In the genomic region with DNA sequence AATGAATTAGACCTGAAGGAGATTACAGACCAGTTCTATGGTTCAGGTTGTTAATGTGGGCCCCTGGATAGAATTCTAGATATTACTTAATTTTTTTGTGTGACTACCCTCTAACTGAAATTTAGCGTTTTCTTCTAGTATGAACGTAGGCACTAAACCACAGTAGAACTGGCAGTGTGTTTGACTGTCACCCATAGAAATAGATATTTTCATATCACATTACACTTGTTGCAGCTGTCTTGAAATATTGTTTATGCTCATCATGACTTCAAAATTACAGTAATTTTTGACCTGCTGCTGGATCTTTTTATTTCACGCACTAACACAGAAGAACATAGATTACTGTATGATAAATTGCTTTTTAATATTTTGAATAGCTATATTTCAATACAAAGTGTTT, we compare ENCODE assay signal across 24 cellular contexts.
"Had no signal": no experiment of that assay in that cellular context is flagged by ENCODE, and none has a peak within 500 bp of the region (broad histone marks: within the 10 kb centered on the region; RNA-seq: fewer than 3 reads in every experiment).

No MANE protein-coding gene starts in this region.

- DNase-seq: colonic mucosa; dermis blood vessel endothelial cell; foreskin keratinocyte; head of caudate nucleus; kidney; left colon; left ventricle myocardium superior; mesenchymal stem cell; midbrain; naive B cell; psoas muscle; retina; small intestine; stimulated activated CD4-positive, alpha-beta T cell treated with anti-CD3 and anti-CD28 coated beads, Interleukin-12 subunit alpha, Interleukin-12 subunit beta, amount 100 ng/mL, for 4 hours; stimulated activated naive CD4-positive, alpha-beta T cell; stomach; substantia nigra; transverse colon had no signal

- H3K9ac ChIP-seq: parathyroid adenoma had no signal

- H3K27me3 ChIP-seq: colonic mucosa, foreskin keratinocyte, hepatocyte, stomach, transverse colon had no signal

- H3K4me3 ChIP-seq: colonic mucosa, hepatocyte, lung, psoas muscle, stomach, thoracic aorta, transverse colon had no signal

- H3K4me2 ChIP-seq: hepatocyte had no signal

- H3K4me1 ChIP-seq: colonic mucosa, foreskin keratinocyte, parathyroid adenoma had no signal

- H3K27ac ChIP-seq: colonic mucosa, foreskin keratinocyte, hepatocyte, parathyroid adenoma, psoas muscle, stomach, thoracic aorta, transverse colon had no signal

- H3K36me3 ChIP-seq: colonic mucosa, thoracic aorta, transverse colon had no signal

- H3K27me3 Mint-ChIP-seq: naive B cell had no signal

- H3K9me3 Mint-ChIP-seq: nephron had no signal

- ATAC-seq: foreskin keratinocyte, left ventricle myocardium superior, sciatic nerve had no signal

- H3K4me3 Mint-ChIP-seq: naive B cell, nephron had no signal

- H3K9me3 ChIP-seq: colonic mucosa, psoas muscle, stomach, thoracic aorta, transverse colon had no signal

- H2AFZ ChIP-seq: hepatocyte, parathyroid adenoma had no signal
